Comparison of ENCODE assay signal across 1 cellular context in the genomic region with DNA sequence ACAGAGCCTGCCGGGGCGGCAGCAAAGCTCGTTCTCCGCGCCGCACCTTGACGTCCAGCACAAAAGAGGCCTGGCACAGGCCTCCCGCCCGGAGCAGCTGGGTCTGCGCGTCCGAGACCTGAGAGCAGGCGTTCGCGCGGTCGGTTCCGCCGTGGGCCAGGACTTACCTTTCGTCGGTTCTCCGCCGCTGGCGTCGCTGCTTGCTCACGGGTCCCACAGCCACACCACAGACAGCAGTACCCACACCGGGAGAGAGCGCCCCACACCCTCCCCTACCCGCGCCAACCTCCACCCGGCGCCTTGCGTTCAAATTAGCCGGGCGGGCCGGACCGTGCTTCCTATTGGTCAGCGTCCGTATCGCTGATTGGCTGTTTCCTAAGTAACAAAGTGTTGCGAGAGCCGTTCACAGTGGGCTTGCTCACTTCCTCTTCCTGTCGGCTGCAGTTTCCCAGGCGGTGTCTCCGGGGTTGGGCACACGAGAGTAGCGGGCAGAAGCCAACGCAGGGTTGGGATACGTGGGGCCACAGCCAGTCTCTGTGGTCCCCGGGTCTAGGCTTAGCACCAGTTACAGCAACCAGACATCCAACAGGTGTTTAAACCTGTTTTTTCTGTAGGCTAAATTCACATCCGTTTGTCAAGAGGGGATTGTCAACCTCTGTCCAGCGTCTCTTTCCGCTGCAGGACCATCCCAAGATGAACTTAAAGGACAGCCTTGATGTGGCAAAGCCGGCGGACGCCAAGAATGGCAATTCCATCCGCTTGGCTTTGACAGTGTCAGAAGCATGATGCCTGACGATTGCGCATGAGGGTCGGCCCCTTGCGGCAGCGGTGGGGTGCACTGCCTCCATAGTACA.
TF ChIP-seq lines count a peak whose summit lies in the region.

KIF18B (minus strand) TSS at position 313 of the 854 bp plus-strand sequence. CDS start 11,429 bp downstream, outside the sequence.

TF ChIP-seq in K562, 482 proteins besides CTCF, POLR2A, EP300 and RAD21 (continued from another document and continues in another):
- no peak for TF ChIP-seq ZNF407 (IDR thresholded peaks at IDR 0.05; ENCODE audit: low read depth)
- no peak for TF ChIP-seq ZNF318 (IDR thresholded peaks at IDR 0.05; ENCODE audit: borderline replicate concordance in 1 of 2, low read depth in 1 of 2)
- TF ChIP-seq GATAD2A (IDR thresholded peaks at IDR 0.05): no peak
- TF ChIP-seq ZNF561 (CRISPR knock-in tag; conservative IDR thresholded peaks at IDR 0.05): no peak
- peak in 1 of 2 experiments; percentile 66; a peak in 2 of 4 replicates for TF ChIP-seq MAZ (CRISPR knock-in tag; conservative IDR thresholded peaks at IDR 0.05 in 1 of 2, IDR thresholded peaks at IDR 0.05 in 1 of 2)
- no peak for TF ChIP-seq KHSRP (IDR thresholded peaks at IDR 0.05)
- TF ChIP-seq KDM1A (IDR thresholded peaks at IDR 0.05): no peak
- TF ChIP-seq SIN3A (IDR thresholded peaks at IDR 0.05; ENCODE audit: borderline replicate concordance in 2 of 2, control insufficient read depth in 1 of 2, low read depth in 2 of 2, low read length in 2 of 2): peak; percentile 84; a peak in 3 of 4 replicates
- TF ChIP-seq, protein P1, sequence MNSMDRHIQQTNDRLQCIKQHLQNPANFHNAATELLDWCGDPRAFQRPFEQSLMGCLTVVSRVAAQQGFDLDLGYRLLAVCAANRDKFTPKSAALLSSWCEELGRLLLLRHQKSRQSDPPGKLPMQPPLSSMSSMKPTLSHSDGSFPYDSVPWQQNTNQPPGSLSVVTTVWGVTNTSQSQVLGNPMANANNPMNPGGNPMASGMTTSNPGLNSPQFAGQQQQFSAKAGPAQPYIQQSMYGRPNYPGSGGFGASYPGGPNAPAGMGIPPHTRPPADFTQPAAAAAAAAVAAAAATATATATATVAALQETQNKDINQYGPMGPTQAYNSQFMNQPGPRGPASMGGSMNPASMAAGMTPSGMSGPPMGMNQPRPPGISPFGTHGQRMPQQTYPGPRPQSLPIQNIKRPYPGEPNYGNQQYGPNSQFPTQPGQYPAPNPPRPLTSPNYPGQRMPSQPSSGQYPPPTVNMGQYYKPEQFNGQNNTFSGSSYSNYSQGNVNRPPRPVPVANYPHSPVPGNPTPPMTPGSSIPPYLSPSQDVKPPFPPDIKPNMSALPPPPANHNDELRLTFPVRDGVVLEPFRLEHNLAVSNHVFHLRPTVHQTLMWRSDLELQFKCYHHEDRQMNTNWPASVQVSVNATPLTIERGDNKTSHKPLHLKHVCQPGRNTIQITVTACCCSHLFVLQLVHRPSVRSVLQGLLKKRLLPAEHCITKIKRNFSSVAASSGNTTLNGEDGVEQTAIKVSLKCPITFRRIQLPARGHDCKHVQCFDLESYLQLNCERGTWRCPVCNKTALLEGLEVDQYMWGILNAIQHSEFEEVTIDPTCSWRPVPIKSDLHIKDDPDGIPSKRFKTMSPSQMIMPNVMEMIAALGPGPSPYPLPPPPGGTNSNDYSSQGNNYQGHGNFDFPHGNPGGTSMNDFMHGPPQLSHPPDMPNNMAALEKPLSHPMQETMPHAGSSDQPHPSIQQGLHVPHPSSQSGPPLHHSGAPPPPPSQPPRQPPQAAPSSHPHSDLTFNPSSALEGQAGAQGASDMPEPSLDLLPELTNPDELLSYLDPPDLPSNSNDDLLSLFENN (IDR thresholded peaks at IDR 0.05; ENCODE audit: low read depth in 2 of 2, low read length in 2 of 2): peak in 1 of 2 experiments; percentile 54; a peak in 1 of 4 replicates
- no peak for TF ChIP-seq ZNF717 (CRISPR knock-in tag; IDR thresholded peaks at IDR 0.05)
- no peak for TF ChIP-seq SETDB1 (IDR thresholded peaks at IDR 0.05; ENCODE audit: low read length)
- no peak for TF ChIP-seq SRSF9 (IDR thresholded peaks at IDR 0.05; ENCODE audit: borderline replicate concordance, low read depth, low read length)
- TF ChIP-seq SMAD4 (CRISPR knock-in tag; conservative IDR thresholded peaks at IDR 0.05): peak; percentile 70; the same call in 1 of the 2 replicates
- no peak for TF ChIP-seq SP2 (IDR thresholded peaks at IDR 0.05; ENCODE audit: extremely low read depth, low read depth, low read length, poor library complexity, severe bottlenecking)
- TF ChIP-seq EZH2 (IDR thresholded peaks at IDR 0.05; ENCODE audit: borderline replicate concordance, low read depth, low read length): no peak
- TF ChIP-seq, protein P2, sequence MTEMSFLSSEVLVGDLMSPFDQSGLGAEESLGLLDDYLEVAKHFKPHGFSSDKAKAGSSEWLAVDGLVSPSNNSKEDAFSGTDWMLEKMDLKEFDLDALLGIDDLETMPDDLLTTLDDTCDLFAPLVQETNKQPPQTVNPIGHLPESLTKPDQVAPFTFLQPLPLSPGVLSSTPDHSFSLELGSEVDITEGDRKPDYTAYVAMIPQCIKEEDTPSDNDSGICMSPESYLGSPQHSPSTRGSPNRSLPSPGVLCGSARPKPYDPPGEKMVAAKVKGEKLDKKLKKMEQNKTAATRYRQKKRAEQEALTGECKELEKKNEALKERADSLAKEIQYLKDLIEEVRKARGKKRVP (CRISPR knock-in tag; IDR thresholded peaks at IDR 0.05): no peak
- no peak for TF ChIP-seq ZNF507 (tag; conservative IDR thresholded peaks at IDR 0.05)
- TF ChIP-seq PML (IDR thresholded peaks at IDR 0.05; ENCODE audit: low read length): peak; percentile 78
- TF ChIP-seq CAMTA2 (CRISPR knock-in tag; conservative IDR thresholded peaks at IDR 0.05): no peak
- TF ChIP-seq PPARD (CRISPR knock-in tag; IDR thresholded peaks at IDR 0.05): no peak
- peak; percentile 92 for TF ChIP-seq POLR2H (tag; IDR thresholded peaks at IDR 0.05; ENCODE audit: low read depth)
- peak in 1 of 2 experiments; percentile 42; a peak in 2 of 4 replicates for TF ChIP-seq TEAD1 (CRISPR knock-in tag; IDR thresholded peaks at IDR 0.05)
- TF ChIP-seq TAF15 (IDR thresholded peaks at IDR 0.05; ENCODE audit: low read depth, low read length): no peak
